ENCODE assay signal across 8 cellular contexts in genomic region chr20:49982072-49982345, GRCh38. TPM values are rescaled to one million over a fixed set of nuclear protein-coding genes. Genes with fewer than 3 reads are reported as not detected.
A peak's percentile ranks its signal among the peaks of the same experiment; 100 is the strongest.
DNase-seq lines count a peak whose midpoint lies in the region; ATAC-seq and TF ChIP-seq lines count a peak whose summit lies in the region.

No MANE protein-coding gene starts in this region.

- intact Hi-C loops in esophagus squamous epithelium (cut with DNase I) = loop anchor here (10.0 kb wide), 1 partner anchor 193 kb away; no protein-coding TSS in a partner anchor

- H4K20me1 ChIP-seq in GM23248 (ENCODE audit: insufficient read depth) = no peaks in the 10 kb centered on the region

- TF ChIP-seq POLR2A in Peyer's patch (IDR thresholded peaks at IDR 0.05) (no peak), esophagus squamous epithelium (IDR thresholded peaks at IDR 0.05) (no peak)

- H3K4me2 ChIP-seq in GM23248 (ENCODE audit: unreplicated experiment) = peak overlapping the region; percentile 49

- H3K36me3 ChIP-seq in GM23248 (ENCODE audit: low read depth) = no peaks in the 10 kb centered on the region; the same call in 1 of the 2 replicates
- H3K36me3 ChIP-seq in Peyer's patch = no peaks in the 10 kb centered on the region
- no peaks in the 10 kb centered on the region for H3K36me3 ChIP-seq in esophagus squamous epithelium

- 82 to 85% methylated on average over 12 of the region's 12 CpGs for WGBS in GM23248 (ENCODE audit: low coverage in 1 of 2, low lambda C conversion rate in 2 of 2, missing lambda C conversion rate in 2 of 2), 2 experiments
- 13 to 24% methylated on average over 12 of the region's 12 CpGs for WGBS in esophagus squamous epithelium, 2 donors

- H3K27me3 ChIP-seq in GM23248 (replicated peaks; ENCODE audit: insufficient read depth) = no peaks in the 10 kb centered on the region
- H3K27me3 ChIP-seq in Peyer's patch = no peaks in the 10 kb centered on the region
- H3K27me3 ChIP-seq in esophagus squamous epithelium = peaks cover 0 to 34% (median 3%) of the 10 kb centered on the region in 4 donors

- TF ChIP-seq CTCF in Peyer's patch (IDR thresholded peaks at IDR 0.05) (no peak), esophagus squamous epithelium (IDR thresholded peaks at IDR 0.05) (no peak), retinal pigment epithelial cell (conservative IDR thresholded peaks at IDR 0.05; ENCODE audit: low read depth, low read length) (no peak)

- no peak overlapping the region for H2AFZ ChIP-seq in GM23248

- H3K4me1 ChIP-seq in GM23248 (ENCODE audit: insufficient read depth) (peaks cover 29% of the 10 kb centered on the region), Peyer's patch (peaks cover 3 to 28% (median 15%) of the 10 kb centered on the region in 4 donors), esophagus squamous epithelium (peaks cover 8 to 66% (median 31%) of the 10 kb centered on the region in 3 donors)

- ATAC-seq in GM18868 (IDR thresholded peaks at IDR 0.05; ENCODE audit: unreplicated experiment) = no peak

- H3K9me3 ChIP-seq in GM23248 (ENCODE audit: low read depth) = no peaks in the 10 kb centered on the region
- no peaks in the 10 kb centered on the region for H3K9me3 ChIP-seq in Peyer's patch
- H3K9me3 ChIP-seq in esophagus squamous epithelium = no peaks in the 10 kb centered on the region

- H3K4me3 ChIP-seq in GM23248 (peak overlapping the region; percentile 54; the same call in 1 of the 2 replicates), Peyer's patch (peak overlapping the region in 3 of 4 donors; percentile 46 to 61 (median 56)), esophagus squamous epithelium (peak overlapping the region; percentile 26 to 66 (median 44)), retinal pigment epithelial cell (ENCODE audit: low read length) (peak overlapping the region; percentile 19)

- no peak for DNase-seq in GM23248
- DNase-seq in Peyer's patch = no peak
- no peak for DNase-seq in esophagus squamous epithelium (lab: John Stamatoyannopoulos, UW)
- DNase-seq in retinal pigment epithelial cell (ENCODE audit: low read depth) = no peak
- DNase-seq in COR-L47 (lab: John Stamatoyannopoulos, UW) = no peak
- DNase-seq in stimulated activated CD4-positive, alpha-beta T cell treated with anti-CD3 and anti-CD28 coated beads, Interleukin-2, amount 100 ng/mL, for 24 hours = no peak
- DNase-seq in stimulated activated CD4-positive, alpha-beta T cell treated with anti-CD3 and anti-CD28 coated beads, Interleukin-4, amount 100 ng/mL, for 24 hours = no peak

- in situ Hi-C loops in GM23248 (cut with MboI) = no loop called here

- peak overlapping the region; percentile 37; the same call in 1 of the 2 replicates for H3K9ac ChIP-seq in GM23248

- H3F3A ChIP-seq in GM23248 (ENCODE audit: insufficient read depth) = peaks cover 35% of the 10 kb centered on the region

- H3K9me2 ChIP-seq in GM23248 (ENCODE audit: insufficient read depth) = no peaks in the 10 kb centered on the region

- no peak overlapping the region for H3K27ac ChIP-seq in GM23248
- H3K27ac ChIP-seq in Peyer's patch = peak overlapping the region in 1 of 4 donors; percentile 66
- peak overlapping the region; percentile 19 to 69 (median 40) for H3K27ac ChIP-seq in esophagus squamous epithelium

- peaks cover 42% of the 10 kb centered on the region for H3K79me2 ChIP-seq in GM23248 (ENCODE audit: insufficient read depth)

RNA-seq across cellular contexts. Expression of gene SNAI1, which starts 0.8 kb away (rescaled TPM):
- 2.4 and 7.6 TPM in 2 replicates for total RNA-seq in GM23248 (2014; rRNA removed; shearing (Covaris generic))
- 13.4 and 15.7 TPM in 2 replicates for polyA plus RNA-seq in GM23248 (2016; fragmentation: Nextera tagmentation; extraction: Ambion mirVana)
- total RNA-seq in Peyer's patch = 1 to 10 TPM in 3 of 4 donors, under 1 TPM in 1; 0.53 to 3.3 (median 1.4) TPM
- 1 to 10 TPM in 1 of 4 donors, under 1 TPM in 2, not detected in 1; 0.44 to 1.3 (median 0.75) TPM for total RNA-seq in esophagus squamous epithelium

RNA-seq across cellular contexts. Expression of gene RNF114, which starts 45.8 kb away (rescaled TPM):
- 69.6 and 96.0 TPM in 2 replicates for total RNA-seq in GM23248 (2014; rRNA removed; shearing (Covaris generic))
- 70.4 and 72.7 TPM in 2 replicates for polyA plus RNA-seq in GM23248 (2016; fragmentation: Nextera tagmentation; extraction: Ambion mirVana)
- total RNA-seq in Peyer's patch (100 to 1,000 TPM; 205 to 275 (median 259) TPM), esophagus squamous epithelium (100 to 1,000 TPM in 1 of 4 donors, 10 to 100 TPM in 3; 73.2 to 102 (median 79.7) TPM)
